In the genomic region with DNA sequence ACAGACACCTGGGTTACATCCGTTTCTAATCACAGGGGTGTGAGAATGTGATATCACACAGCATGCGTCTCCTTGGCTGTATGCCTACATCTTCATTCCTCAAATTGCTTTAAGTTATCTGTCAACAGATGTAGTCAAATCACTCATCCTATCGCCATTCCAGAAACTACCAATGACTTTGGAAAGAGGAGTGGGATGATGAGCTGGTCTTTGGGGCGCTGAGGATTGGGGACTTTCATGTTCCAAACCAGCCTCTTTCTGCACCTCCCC, we compare ENCODE assay signal across 17 cellular contexts.
DNase-seq lines count a peak whose midpoint lies in the region; TF ChIP-seq lines count a peak whose summit lies in the region.
"Had no signal": no experiment of that assay in that cellular context is flagged by ENCODE, and none has a peak within 500 bp of the region (broad histone marks: within the 10 kb centered on the region; RNA-seq: fewer than 3 reads in every experiment).

No MANE protein-coding gene starts in this region.

- DNase-seq in EH (ENCODE audit: low read depth) (peak; percentile 49), HFFc6 (no peak), choroid plexus epithelial cell (ENCODE audit: low read depth) (peak; percentile 41), neural progenitor cell (ENCODE audit: low spot score) (no peak), MV-4-11 (lab: John Stamatoyannopoulos, UW) (no peak), amygdala (lab: John Stamatoyannopoulos, UW) (no peak), HAP-1 (ENCODE audit: low spot score in 2 of 2) (no peak)
- DNase-seq: AML-193; Caco-2; CD4-positive, alpha-beta T cell; DMS153; DMS79; GM23248; HCEC 1CT; KG1 had no signal

- H4K20me1 ChIP-seq in neural progenitor cell (ENCODE audit: low read depth) = peaks cover 17% of the 10 kb centered on the region

- no peaks in the 10 kb centered on the region for H3K79me2 ChIP-seq in neural progenitor cell (ENCODE audit: low read depth)

- H3K9me3 ChIP-seq in neural progenitor cell (ENCODE audit: low read depth) (no peaks in the 10 kb centered on the region), HAP-1 (no peaks in the 10 kb centered on the region)
- H3K9me3 ChIP-seq: Caco-2 had no signal

- H3K27ac Mint-ChIP-seq in HFFc6 (0 out of 2 replicates have a peak overlapping the region, but pooled peaks have one; percentile 42), neural progenitor cell (peak overlapping the region; percentile 92)
- H3K27ac Mint-ChIP-seq: CD4-positive, alpha-beta T cell; IgD-negative memory B cell had no signal

- H3K4me3 Mint-ChIP-seq in HFFc6 (no peak overlapping the region), neural progenitor cell (no peak overlapping the region)
- H3K4me3 Mint-ChIP-seq: CD4-positive, alpha-beta T cell; IgD-negative memory B cell had no signal

- H3K9me3 Mint-ChIP-seq in HFFc6 (no peaks in the 10 kb centered on the region), neural progenitor cell (peaks cover 2% of the 10 kb centered on the region)
- H3K9me3 Mint-ChIP-seq: CD4-positive, alpha-beta T cell had no signal

- TF ChIP-seq CTCF in HFFc6 (IDR thresholded peaks at IDR 0.05) (no peak), choroid plexus epithelial cell (conservative IDR thresholded peaks at IDR 0.05; ENCODE audit: low read depth, low read length) (no peak), neural progenitor cell (IDR thresholded peaks at IDR 0.05) (no peak)

- H3K27me3 Mint-ChIP-seq in HFFc6 (ENCODE audit: insufficient read depth) (peaks cover 4% of the 10 kb centered on the region), neural progenitor cell (ENCODE audit: insufficient read depth, low read depth) (peaks cover 10% of the 10 kb centered on the region)

- H3K36me3 Mint-ChIP-seq in HFFc6 (ENCODE audit: low read depth) (peaks cover 35% of the 10 kb centered on the region), neural progenitor cell (peaks cover 6% of the 10 kb centered on the region)

- H3K27me3 ChIP-seq in neural progenitor cell = peaks cover 97% of the 10 kb centered on the region
- H3K27me3 ChIP-seq in HAP-1 (ENCODE audit: low read depth) = no peaks in the 10 kb centered on the region; the same call in 1 of the 2 replicates

- H3K36me3 ChIP-seq in neural progenitor cell (no peaks in the 10 kb centered on the region), HAP-1 (replicated peaks) (no peaks in the 10 kb centered on the region)

- H3K4me1 Mint-ChIP-seq in HFFc6 (ENCODE audit: low read depth) = peaks cover 58% of the 10 kb centered on the region
- H3K4me1 Mint-ChIP-seq in neural progenitor cell = peaks cover 23% of the 10 kb centered on the region
- H3K4me1 Mint-ChIP-seq: IgD-negative memory B cell had no signal

- no peak overlapping the region for H3K4me3 ChIP-seq in choroid plexus epithelial cell (ENCODE audit: low read depth, low read length)
- H3K4me3 ChIP-seq in neural progenitor cell = no peak overlapping the region
- H3K4me3 ChIP-seq in HAP-1 = no peak overlapping the region
- H3K4me3 ChIP-seq: GM23248 had no signal

- no peak overlapping the region for H3K27ac ChIP-seq in neural progenitor cell
- H3K27ac ChIP-seq: C4-2B, GM23248 had no signal

- peaks cover 7% of the 10 kb centered on the region for H3K4me1 ChIP-seq in neural progenitor cell
- H3K4me1 ChIP-seq in HAP-1 = no peaks in the 10 kb centered on the region

- no peak overlapping the region for H2AFZ ChIP-seq in neural progenitor cell (replicated peaks)
- H2AFZ ChIP-seq: GM23248 had no signal

- in situ Hi-C loops in HAP-1 (cut with MboI; ENCODE audit: low sequenced_read_pairs) = no loop called here

- peaks cover 7% of the 10 kb centered on the region for H3F3A ChIP-seq in neural progenitor cell (ENCODE audit: low read depth)

- H3K9ac ChIP-seq in neural progenitor cell = no peak overlapping the region
- H3K9ac ChIP-seq: GM23248 had no signal

- no peak overlapping the region for H3K4me2 ChIP-seq in neural progenitor cell

Comparison
In these comparisons a context has a peak if more than half of its experiments do, and no peak if none do; other contexts are left out.
1. DNase-seq: peak in EH (single experiment) and choroid plexus epithelial cell (single experiment); none in HFFc6 (single experiment), neural progenitor cell (single experiment), MV-4-11 (single experiment), amygdala (0 of 56) and HAP-1 (0 of 2).